ENCODE assay signal across 27 cellular contexts in the genomic region with DNA sequence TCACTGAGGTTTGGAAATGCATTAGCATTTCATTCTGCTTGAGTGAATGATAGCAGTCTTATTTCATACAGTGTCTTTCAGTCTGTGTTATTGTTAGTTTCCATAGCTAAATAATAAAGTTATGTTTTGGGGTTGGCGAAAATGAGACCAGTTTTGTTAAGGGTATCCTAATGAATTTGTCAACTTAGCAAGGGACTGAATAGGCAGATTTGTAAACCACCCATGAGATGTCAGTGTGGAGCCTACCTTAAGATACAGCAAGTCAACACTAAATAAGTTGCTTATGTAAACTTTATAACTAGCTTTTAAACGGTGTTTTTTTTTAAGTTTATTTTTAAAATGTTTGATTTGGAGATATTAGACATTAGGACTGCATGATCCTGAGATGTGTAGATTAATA.
"Had no signal": no experiment of that assay in that cellular context is flagged by ENCODE, and none has a peak within 500 bp of the region (broad histone marks: within the 10 kb centered on the region; RNA-seq: fewer than 3 reads in every experiment).

No MANE protein-coding gene starts in this region.

- H3K27me3 Mint-ChIP-seq: naive thymus-derived CD8-positive, alpha-beta T cell; stimulated activated memory B cell treated with anti-CD40 and anti-IgM and Interleukin-4, amounts not matched to agents 10 μg/mL and 1 μg/mL and 100 μg/mL, for 72 hours; type B pancreatic cell had no signal

- DNase-seq: dermis blood vessel endothelial cell; effector memory CD4-positive, alpha-beta T cell; foreskin melanocyte; glutamatergic neuron; heart right ventricle; hippocampal formation; left cardiac atrium; left lung; mesendoderm; midbrain; naive thymus-derived CD8-positive, alpha-beta T cell; nephron progenitor cell; occipital lobe; ovary; posterior cingulate gyrus; psoas muscle; right cardiac atrium; sigmoid colon; stimulated activated CD4-positive, alpha-beta T cell treated with anti-CD3 and anti-CD28 coated beads, Interleukin-4, amount 100 ng/mL, for 4 hours; stimulated activated naive CD8-positive, alpha-beta T cell treated with anti-CD3 and anti-CD28 coated beads, Interleukin-15, Interleukin-2, amounts not matched to agents 100 U/mL and 50 U/mL, for 24 hours; substantia nigra; testis; tibial artery had no signal

- ATAC-seq: heart right ventricle; left cardiac atrium; left lung; naive thymus-derived CD8-positive, alpha-beta T cell; psoas muscle; right cardiac atrium; stimulated activated memory B cell treated with anti-CD40 and anti-IgM and Interleukin-4, amounts not matched to agents 10 μg/mL and 1 μg/mL and 100 μg/mL, for 72 hours; stimulated activated naive CD8-positive, alpha-beta T cell treated with anti-CD3 and anti-CD28 coated beads, Interleukin-15, Interleukin-2, amounts not matched to agents 100 U/mL and 50 U/mL, for 24 hours had no signal

- H3K9me3 Mint-ChIP-seq: naive thymus-derived CD8-positive, alpha-beta T cell; nephron progenitor cell; stimulated activated memory B cell treated with anti-CD40 and anti-IgM and Interleukin-4, amounts not matched to agents 10 μg/mL and 1 μg/mL and 100 μg/mL, for 72 hours; type B pancreatic cell had no signal

- FAIRE-seq: endothelial cell of umbilical vein, islet of Langerhans had no signal

- H3K4me1 Mint-ChIP-seq: nephron progenitor cell; stimulated activated memory B cell treated with anti-CD40 and anti-IgM and Interleukin-4, amounts not matched to agents 10 μg/mL and 1 μg/mL and 100 μg/mL, for 72 hours had no signal

- H3K4me3 Mint-ChIP-seq: naive thymus-derived CD8-positive, alpha-beta T cell; nephron progenitor cell; stimulated activated memory B cell treated with anti-CD40 and anti-IgM and Interleukin-4, amounts not matched to agents 10 μg/mL and 1 μg/mL and 100 μg/mL, for 72 hours; type B pancreatic cell had no signal

- H3K27ac Mint-ChIP-seq: nephron progenitor cell; stimulated activated memory B cell treated with anti-CD40 and anti-IgM and Interleukin-4, amounts not matched to agents 10 μg/mL and 1 μg/mL and 100 μg/mL, for 72 hours; type B pancreatic cell had no signal
